ENCODE assay signal across 8 cellular contexts in the genomic region with DNA sequence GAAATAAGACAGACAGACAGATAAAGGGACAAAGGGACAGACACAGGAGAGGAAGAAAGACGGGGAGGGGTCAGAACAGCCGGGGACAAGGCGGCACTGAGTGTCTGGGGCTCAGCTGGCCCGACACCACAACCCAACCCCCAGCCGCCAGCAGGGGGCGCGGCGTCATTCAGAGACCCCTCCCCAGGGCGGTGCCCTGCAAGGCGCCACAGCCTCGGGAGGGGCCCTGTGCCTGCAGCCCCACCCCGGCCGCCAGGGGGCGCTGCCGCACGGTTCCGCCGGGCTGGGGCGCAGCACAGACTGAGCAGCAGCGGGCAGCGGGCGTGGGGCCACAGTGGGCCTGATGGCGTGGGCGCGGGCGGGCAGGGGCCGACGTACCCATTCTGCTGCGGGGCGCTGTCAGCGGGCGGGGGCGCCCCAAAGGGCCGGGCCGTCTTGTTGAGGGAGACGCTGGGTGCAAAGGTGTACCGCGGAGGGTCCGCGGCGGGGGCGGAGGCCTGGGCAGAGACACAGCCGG.
A peak's percentile ranks its signal among the peaks of the same experiment; 100 is the strongest.
DNase-seq lines count a peak whose midpoint lies in the region; ATAC-seq lines count a peak whose summit lies in the region.

No MANE protein-coding gene starts in this region.

- peak; percentile 63 for ATAC-seq in GM18502 (IDR thresholded peaks at IDR 0.05; ENCODE audit: poor library complexity, unreplicated experiment)
- no peak for ATAC-seq in stimulated activated naive CD8-positive, alpha-beta T cell treated with anti-CD3 and anti-CD28 coated beads, Interleukin-15, Interleukin-2, amounts not matched to agents 100 U/mL and 50 U/mL, for 24 hours

- peak; percentile 50 for DNase-seq in AG08395 (ENCODE audit: low spot score)
- no peak for DNase-seq in T-helper 2 cell treated with Interferon-gamma antibody and Interleukin-4, amounts not matched to agents 5 μg/mL and 100 μg/mL, for 36 hours (ENCODE audit: low spot score)
- peak; percentile 64 for DNase-seq in germinal center (ENCODE audit: low spot score)
- peak; percentile 69 for DNase-seq in stimulated activated naive CD8-positive, alpha-beta T cell treated with anti-CD3 and anti-CD28 coated beads, Interleukin-15, Interleukin-2, amounts not matched to agents 100 U/mL and 50 U/mL, for 24 hours
- no peak for DNase-seq in DMS153 (lab: John Stamatoyannopoulos, UW)
- no peak for DNase-seq in NCI-H187 treated with DMSO at 0.1 percent for 48 hours (lab: John Stamatoyannopoulos, UW)
- no peak for DNase-seq in MV-4-11 (lab: John Stamatoyannopoulos, UW)

- peaks cover 19% of the 10 kb centered on the region for H3K4me1 Mint-ChIP-seq in T-helper 2 cell treated with Interferon-gamma antibody and Interleukin-4, amounts not matched to agents 5 μg/mL and 100 μg/mL, for 36 hours (ENCODE audit: low read depth)

- H3K36me3 Mint-ChIP-seq in T-helper 2 cell treated with Interferon-gamma antibody and Interleukin-4, amounts not matched to agents 5 μg/mL and 100 μg/mL, for 36 hours (ENCODE audit: low read depth): peaks cover 22% of the 10 kb centered on the region

- H3K4me3 Mint-ChIP-seq in T-helper 2 cell treated with Interferon-gamma antibody and Interleukin-4, amounts not matched to agents 5 μg/mL and 100 μg/mL, for 36 hours: no peak overlapping the region

- peak overlapping the region; percentile 20 for H3K27ac Mint-ChIP-seq in T-helper 2 cell treated with Interferon-gamma antibody and Interleukin-4, amounts not matched to agents 5 μg/mL and 100 μg/mL, for 36 hours

- no peaks in the 10 kb centered on the region for H3K27me3 Mint-ChIP-seq in T-helper 2 cell treated with Interferon-gamma antibody and Interleukin-4, amounts not matched to agents 5 μg/mL and 100 μg/mL, for 36 hours (ENCODE audit: low read depth)

- H3K9me3 Mint-ChIP-seq in T-helper 2 cell treated with Interferon-gamma antibody and Interleukin-4, amounts not matched to agents 5 μg/mL and 100 μg/mL, for 36 hours: no peaks in the 10 kb centered on the region

Comparison
In these comparisons a context has a peak if more than half of its experiments do, and no peak if none do; other contexts are left out.
1. DNase-seq: peak in AG08395 (single experiment), germinal center (single experiment) and stimulated activated naive CD8-positive, alpha-beta T cell treated with anti-CD3 and anti-CD28 coated beads, Interleukin-15, Interleukin-2, amounts not matched to agents 100 U/mL and 50 U/mL, for 24 hours (single experiment); none in T-helper 2 cell treated with Interferon-gamma antibody and Interleukin-4, amounts not matched to agents 5 μg/mL and 100 μg/mL, for 36 hours (single experiment), DMS153 (single experiment), NCI-H187 treated with DMSO at 0.1 percent for 48 hours (single experiment) and MV-4-11 (single experiment).